Comparison of ENCODE assay signal across 16 cellular contexts in genomic region chr11:75264356-75264755, GRCh38. TPM values are rescaled to one million over a fixed set of nuclear protein-coding genes. Genes with fewer than 3 reads are reported as not detected.
A peak's percentile ranks its signal among the peaks of the same experiment; 100 is the strongest.
DNase-seq lines count a peak whose midpoint lies in the region; ATAC-seq and TF ChIP-seq lines count a peak whose summit lies in the region.
"Had no signal": no experiment of that assay in that cellular context is flagged by ENCODE, and none has a peak within 500 bp of the region (broad histone marks: within the 10 kb centered on the region; RNA-seq: fewer than 3 reads in every experiment).

No MANE protein-coding gene starts in this region.

- H3K4me2 ChIP-seq in PC-9: peak overlapping the region; percentile 30

- H3K27me3 Mint-ChIP-seq in activated CD4-positive, alpha-beta memory T cell treated with anti-CD3 and anti-CD28 coated beads, Interleukin-2, amount 10 ng/mL, durations not matched to agents 7 days and 5 days: no peaks in the 10 kb centered on the region
- H3K27me3 Mint-ChIP-seq in activated CD4-positive, alpha-beta memory T cell treated with anti-CD3 and anti-CD28 coated beads for 36 hours: no peaks in the 10 kb centered on the region
- no peaks in the 10 kb centered on the region for H3K27me3 Mint-ChIP-seq in effector memory CD8-positive, alpha-beta T cell

- H3K27ac Mint-ChIP-seq in activated CD4-positive, alpha-beta memory T cell treated with anti-CD3 and anti-CD28 coated beads, Interleukin-2, amount 10 ng/mL, durations not matched to agents 7 days and 5 days: peak overlapping the region; percentile 16
- no peak overlapping the region for H3K27ac Mint-ChIP-seq in activated CD4-positive, alpha-beta memory T cell treated with anti-CD3 and anti-CD28 coated beads for 36 hours
- H3K27ac Mint-ChIP-seq in effector memory CD8-positive, alpha-beta T cell: peak overlapping the region; percentile 21 to 78

- CTCF ChIA-PET in activated CD4-positive, alpha-beta memory T cell treated with anti-CD3 and anti-CD28 coated beads, Interleukin-2, amount 10 ng/mL, durations not matched to agents 7 days and 5 days (lab: Charles Lee): interaction anchor here (0.5 to 1.9 kb wide), 6 partner anchors 12 to 133 kb away, joined by 3 to 5 read pairs (median 4); no protein-coding TSS in a partner anchor
- CTCF ChIA-PET in activated CD4-positive, alpha-beta memory T cell treated with anti-CD3 and anti-CD28 coated beads for 36 hours (lab: Charles Lee): interaction anchor here (0.9 to 3.1 kb wide), 6 partner anchors 16 to 123 kb away, joined by 3 to 13 read pairs (median 4); no protein-coding TSS in a partner anchor
- CTCF ChIA-PET in PC-9 (lab: Charles Lee): no interaction called here

- no peaks in the 10 kb centered on the region for H3K36me3 Mint-ChIP-seq in activated CD4-positive, alpha-beta memory T cell treated with anti-CD3 and anti-CD28 coated beads, Interleukin-2, amount 10 ng/mL, durations not matched to agents 7 days and 5 days (ENCODE audit: low read depth)
- H3K36me3 Mint-ChIP-seq in activated CD4-positive, alpha-beta memory T cell treated with anti-CD3 and anti-CD28 coated beads for 36 hours: peaks cover 2% of the 10 kb centered on the region
- H3K36me3 Mint-ChIP-seq in effector memory CD8-positive, alpha-beta T cell (ENCODE audit: insufficient read depth): peaks cover 3% of the 10 kb centered on the region

- H3K4me1 ChIP-seq in PC-9 (replicated peaks; ENCODE audit: insufficient read depth): peaks cover 6% of the 10 kb centered on the region
- H3K4me1 ChIP-seq: parathyroid adenoma had no signal

- no peak overlapping the region for H3K4me3 ChIP-seq in PC-9

- POLR2A ChIA-PET in activated CD4-positive, alpha-beta memory T cell treated with anti-CD3 and anti-CD28 coated beads, Interleukin-2, amount 10 ng/mL, durations not matched to agents 7 days and 5 days (lab: Charles Lee): interaction anchor here (1.3 to 1.9 kb wide), 2 partner anchors 11 to 23 kb away, joined by 6 read pairs; no protein-coding TSS in a partner anchor
- POLR2A ChIA-PET in activated CD4-positive, alpha-beta memory T cell treated with anti-CD3 and anti-CD28 coated beads for 36 hours (lab: Charles Lee): no interaction called here
- POLR2A ChIA-PET in PC-9 (lab: Charles Lee; ENCODE audit: unreplicated experiment): no interaction called here

- intact Hi-C loops in activated CD4-positive, alpha-beta memory T cell treated with anti-CD3 and anti-CD28 coated beads for 36 hours (cut with micrococcal nuclease): no loop called here
- intact Hi-C loops in PC-9 (cut with micrococcal nuclease; ENCODE audit: unreplicated experiment): no loop called here
- intact Hi-C loops in posterior vena cava (cut with DNase I): no loop called here

- peak overlapping the region; percentile 34; the same call in 1 of the 2 replicates for H3K27ac ChIP-seq in PC-9
- H3K27ac ChIP-seq: parathyroid adenoma had no signal

- H3K4me3 Mint-ChIP-seq in activated CD4-positive, alpha-beta memory T cell treated with anti-CD3 and anti-CD28 coated beads, Interleukin-2, amount 10 ng/mL, durations not matched to agents 7 days and 5 days: no peak overlapping the region
- H3K4me3 Mint-ChIP-seq in activated CD4-positive, alpha-beta memory T cell treated with anti-CD3 and anti-CD28 coated beads for 36 hours: no peak overlapping the region
- no peak overlapping the region for H3K4me3 Mint-ChIP-seq in effector memory CD8-positive, alpha-beta T cell

- DNase-seq in activated CD4-positive, alpha-beta memory T cell treated with anti-CD3 and anti-CD28 coated beads, Interleukin-2, amount 10 ng/mL, durations not matched to agents 7 days and 5 days: no peak
- no peak for DNase-seq in activated CD4-positive, alpha-beta memory T cell treated with anti-CD3 and anti-CD28 coated beads for 36 hours
- no peak for DNase-seq in PC-9
- no peak for DNase-seq in effector memory CD8-positive, alpha-beta T cell
- peak; percentile 16 for DNase-seq in posterior vena cava (ENCODE audit: low spot score)
- DNase-seq in NCI-H1436 treated with DMSO at 0.1 percent for 48 hours (lab: John Stamatoyannopoulos, UW): no peak
- no peak for DNase-seq in NCI-H2029 (lab: John Stamatoyannopoulos, UW)
- DNase-seq in dedifferentiated amniotic fluid mesenchymal stem cell (ENCODE audit: extremely low spot score): no peak
- DNase-seq: activated CD8-positive, alpha-beta memory T cell treated with anti-CD3 and anti-CD28 coated beads for 24 hours; Calu3; central memory CD4-positive, alpha-beta T cell; GDM1; Karpas-422; NCI-H1436 had no signal

- H3K79me2 ChIP-seq in PC-9 (ENCODE audit: low read depth): no peaks in the 10 kb centered on the region
- H3K79me2 ChIP-seq: parathyroid adenoma had no signal

- no peaks in the 10 kb centered on the region for H3K9me2 ChIP-seq in PC-9 (ENCODE audit: insufficient read depth)

- H3F3A ChIP-seq in PC-9 (ENCODE audit: insufficient read depth, low read depth): no peaks in the 10 kb centered on the region

- no peak overlapping the region for H2AFZ ChIP-seq in PC-9
- H2AFZ ChIP-seq: parathyroid adenoma had no signal

- H3K4me1 Mint-ChIP-seq in activated CD4-positive, alpha-beta memory T cell treated with anti-CD3 and anti-CD28 coated beads, Interleukin-2, amount 10 ng/mL, durations not matched to agents 7 days and 5 days: peaks cover 21% of the 10 kb centered on the region
- H3K4me1 Mint-ChIP-seq in activated CD4-positive, alpha-beta memory T cell treated with anti-CD3 and anti-CD28 coated beads for 36 hours (ENCODE audit: low read depth): peaks cover 42% of the 10 kb centered on the region
- peaks cover 22 to 31% of the 10 kb centered on the region in 2 donors for H3K4me1 Mint-ChIP-seq in effector memory CD8-positive, alpha-beta T cell (ENCODE audit: low read depth in 2 of 2)

- H3K36me3 ChIP-seq in PC-9 (ENCODE audit: low read depth): no peaks in the 10 kb centered on the region

- no peak for TF ChIP-seq CTCF in PC-9 (conservative IDR thresholded peaks at IDR 0.05)

- H3K27me3 ChIP-seq in PC-9 (ENCODE audit: insufficient read depth, low read depth): no peaks in the 10 kb centered on the region

- H4K20me1 ChIP-seq in PC-9 (ENCODE audit: insufficient read depth): no peaks in the 10 kb centered on the region; the same call in 1 of the 2 replicates

- H3K9me3 ChIP-seq in PC-9 (ENCODE audit: insufficient read depth, low read depth): no peaks in the 10 kb centered on the region

- ATAC-seq in effector memory CD8-positive, alpha-beta T cell (replicated peaks): no peak

- no peaks in the 10 kb centered on the region for H3K9me3 Mint-ChIP-seq in activated CD4-positive, alpha-beta memory T cell treated with anti-CD3 and anti-CD28 coated beads, Interleukin-2, amount 10 ng/mL, durations not matched to agents 7 days and 5 days
- no peaks in the 10 kb centered on the region for H3K9me3 Mint-ChIP-seq in activated CD4-positive, alpha-beta memory T cell treated with anti-CD3 and anti-CD28 coated beads for 36 hours
- no peaks in the 10 kb centered on the region for H3K9me3 Mint-ChIP-seq in effector memory CD8-positive, alpha-beta T cell

- BruUV-seq in PC-9 (replicated peaks; lab: Mats Ljungman, UMichigan): no TSS peak

RNA-seq across cellular contexts. Expression of gene TPBGL, which starts 23.8 kb away (rescaled TPM):
- under 1 TPM; 0.28 to 0.38 TPM for total RNA-seq in activated CD4-positive, alpha-beta memory T cell treated with anti-CD3 and anti-CD28 coated beads, Interleukin-2, amount 10 ng/mL, durations not matched to agents 7 days and 5 days
- total RNA-seq in activated CD4-positive, alpha-beta memory T cell treated with anti-CD3 and anti-CD28 coated beads for 36 hours: under 1 TPM in 1 of 2 experiments, not detected in 1; 0.07 TPM
- total RNA-seq in PC-9 (2021) (not detected in 2 replicates), posterior vena cava (under 1 TPM; 0.46 to 0.67 TPM)
- total RNA-seq: A172, Calu3 had no signal
